26 cellular contexts compared by ENCODE assay signal in the genomic region with DNA sequence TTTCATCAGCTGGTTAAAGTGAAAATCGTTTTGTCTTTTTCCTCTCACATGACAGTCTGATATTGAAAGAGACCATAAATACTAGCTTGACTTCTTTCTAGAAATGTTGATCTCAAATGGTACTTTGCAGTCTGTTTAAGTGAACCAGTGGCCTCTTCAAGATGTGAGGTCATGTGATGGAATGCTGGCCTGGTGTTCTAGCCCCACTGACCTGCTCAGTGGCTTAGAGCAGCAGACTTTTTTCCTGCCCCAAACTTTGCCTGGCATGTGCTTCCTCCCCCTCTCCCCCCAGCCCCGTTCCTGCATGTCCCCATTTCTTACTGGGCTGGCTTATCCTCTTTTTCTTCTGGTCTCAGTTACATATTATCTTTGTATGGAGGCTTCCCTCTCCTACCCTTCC. TPM values are rescaled to one million over a fixed set of nuclear protein-coding genes. Genes with fewer than 3 reads are reported as not detected.
"Had no signal": no experiment of that assay in that cellular context is flagged by ENCODE, and none has a peak within 500 bp of the region (broad histone marks: within the 10 kb centered on the region; RNA-seq: fewer than 3 reads in every experiment).

No MANE protein-coding gene starts in this region.

- H3K36me3 ChIP-seq: esophagus squamous epithelium, heart right ventricle, ovary, right lobe of liver, suprapubic skin, vagina had no signal

- H3K9me3 Mint-ChIP-seq: effector memory CD8-positive, alpha-beta T cell; immature natural killer cell; memory B cell; naive thymus-derived CD4-positive, alpha-beta T cell; stimulated activated naive B cell treated with anti-CD40 and anti-IgM and Interleukin-4, amounts not matched to agents 10 μg/mL and 1 μg/mL and 100 μg/mL, for 72 hours; stimulated activated naive CD8-positive, alpha-beta T cell treated with anti-CD3 and anti-CD28 coated beads, Interleukin-15, amount 100 ng/mL, for 72 hours had no signal

- H3K27ac Mint-ChIP-seq: effector memory CD8-positive, alpha-beta T cell; immature natural killer cell; memory B cell; naive thymus-derived CD4-positive, alpha-beta T cell; nephron progenitor cell; progenitor cell of endocrine pancreas; stimulated activated naive B cell treated with anti-CD40 and anti-IgM and Interleukin-4, amounts not matched to agents 10 μg/mL and 1 μg/mL and 100 μg/mL, for 72 hours; stimulated activated naive CD8-positive, alpha-beta T cell treated with anti-CD3 and anti-CD28 coated beads, Interleukin-15, amount 100 ng/mL, for 72 hours had no signal

- H3K27me3 Mint-ChIP-seq: memory B cell; progenitor cell of endocrine pancreas; stimulated activated naive CD8-positive, alpha-beta T cell treated with anti-CD3 and anti-CD28 coated beads, Interleukin-15, amount 100 ng/mL, for 72 hours had no signal

- H3K27ac ChIP-seq: esophagus squamous epithelium, heart right ventricle, ovary, right lobe of liver, suprapubic skin, vagina had no signal

- H3K27me3 ChIP-seq: esophagus squamous epithelium, ovary, right lobe of liver, suprapubic skin, vagina had no signal

- H3K36me3 Mint-ChIP-seq: immature natural killer cell; memory B cell; stimulated activated naive B cell treated with anti-CD40 and anti-IgM and Interleukin-4, amounts not matched to agents 10 μg/mL and 1 μg/mL and 100 μg/mL, for 72 hours had no signal

- H3K9me3 ChIP-seq: esophagus squamous epithelium, heart right ventricle, ovary, right lobe of liver, suprapubic skin, vagina had no signal

- ATAC-seq: effector memory CD8-positive, alpha-beta T cell; heart right ventricle; naive thymus-derived CD4-positive, alpha-beta T cell; stimulated activated naive B cell treated with anti-CD40 and anti-IgM and Interleukin-4, amounts not matched to agents 10 μg/mL and 1 μg/mL and 100 μg/mL, for 72 hours; stimulated activated naive CD8-positive, alpha-beta T cell treated with anti-CD3 and anti-CD28 coated beads, Interleukin-15, amount 100 ng/mL, for 72 hours had no signal

- DNase-seq: cortex of kidney; effector memory CD8-positive, alpha-beta T cell; erythroblast; esophagus squamous epithelium; foreskin melanocyte; glutamatergic neuron; heart right ventricle; hippocampal formation; immature natural killer cell; midbrain; naive thymus-derived CD4-positive, alpha-beta T cell; nephron progenitor cell; occipital lobe; ovary; right lobe of liver; small intestine; stimulated activated CD4-positive, alpha-beta T cell treated with anti-CD3 and anti-CD28 coated beads, Interleukin-15, amount 100 ng/mL, for 24 hours; stimulated activated CD4-positive, alpha-beta T cell treated with anti-CD3 and anti-CD28 coated beads, Interleukin-2, amount 100 ng/mL, for 48 hours; stimulated activated naive B cell treated with anti-CD40 and anti-IgM and Interleukin-4, amounts not matched to agents 10 μg/mL and 1 μg/mL and 100 μg/mL, for 72 hours; stimulated activated naive CD8-positive, alpha-beta T cell treated with anti-CD3 and anti-CD28 coated beads, Interleukin-15, amount 100 ng/mL, for 72 hours; trophoblast cell had no signal

- H3K4me1 Mint-ChIP-seq: immature natural killer cell; memory B cell; naive thymus-derived CD4-positive, alpha-beta T cell; stimulated activated naive B cell treated with anti-CD40 and anti-IgM and Interleukin-4, amounts not matched to agents 10 μg/mL and 1 μg/mL and 100 μg/mL, for 72 hours; stimulated activated naive CD8-positive, alpha-beta T cell treated with anti-CD3 and anti-CD28 coated beads, Interleukin-15, amount 100 ng/mL, for 72 hours had no signal

- H3K4me1 ChIP-seq: esophagus squamous epithelium, heart right ventricle, right lobe of liver, suprapubic skin, vagina had no signal

- H3K4me3 ChIP-seq: esophagus squamous epithelium, heart right ventricle, lung, ovary, right lobe of liver, suprapubic skin, vagina had no signal

- H3K4me3 Mint-ChIP-seq: effector memory CD8-positive, alpha-beta T cell; immature natural killer cell; memory B cell; naive thymus-derived CD4-positive, alpha-beta T cell; nephron progenitor cell; stimulated activated naive B cell treated with anti-CD40 and anti-IgM and Interleukin-4, amounts not matched to agents 10 μg/mL and 1 μg/mL and 100 μg/mL, for 72 hours; stimulated activated naive CD8-positive, alpha-beta T cell treated with anti-CD3 and anti-CD28 coated beads, Interleukin-15, amount 100 ng/mL, for 72 hours had no signal

RNA-seq across cellular contexts. Expression of a gene that starts 34.3 kb away (rescaled TPM):
- total RNA-seq: progenitor cell of endocrine pancreas had no signal
- polyA plus RNA-seq: heart right ventricle; immature natural killer cell; naive thymus-derived CD4-positive, alpha-beta T cell had no signal
